In the genomic region with DNA sequence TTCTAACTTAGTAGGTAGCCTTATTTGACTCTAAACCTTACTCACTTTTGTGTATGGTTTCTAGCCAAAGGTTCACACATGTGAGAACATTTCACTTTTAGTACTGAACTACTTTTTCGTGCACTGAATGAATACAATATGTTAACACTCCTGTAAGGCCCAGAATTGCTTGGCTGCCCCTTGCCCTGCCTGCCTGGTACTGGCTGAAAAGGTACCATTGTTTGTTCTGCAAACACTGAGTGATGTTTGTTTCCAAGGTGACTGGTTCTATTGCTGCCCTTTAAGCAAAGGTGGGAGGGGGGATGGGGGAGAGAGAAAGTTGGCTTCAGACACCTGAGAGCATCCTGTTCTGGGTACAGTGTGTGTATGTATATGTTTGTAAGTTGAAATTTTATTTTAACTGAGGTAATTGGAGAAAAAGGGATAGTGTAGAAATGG, we compare ENCODE assay signal across 8 cellular contexts. TPM values are rescaled to one million over a fixed set of nuclear protein-coding genes. Genes with fewer than 3 reads are reported as not detected.
DNase-seq lines count a peak whose midpoint lies in the region; ATAC-seq and TF ChIP-seq lines count a peak whose summit lies in the region.

No MANE protein-coding gene starts in this region.

- TF ChIP-seq CTCF in right lobe of liver (IDR thresholded peaks at IDR 0.05): no peak

- H3K9me3 Mint-ChIP-seq in activated naive CD4-positive, alpha-beta T cell treated with anti-CD3 and anti-CD28 coated beads for 36 hours: no peaks in the 10 kb centered on the region

- H3K27ac Mint-ChIP-seq in activated naive CD4-positive, alpha-beta T cell treated with anti-CD3 and anti-CD28 coated beads for 36 hours: peak overlapping the region; percentile 64

- intact Hi-C loops in activated naive CD4-positive, alpha-beta T cell treated with anti-CD3 and anti-CD28 coated beads for 36 hours (cut with micrococcal nuclease): loop anchor here (1.0 to 10.0 kb wide), 6 partner anchors 7 to 554 kb away; partner anchors contain the start of genes LY86 and SSR1
- intact Hi-C loops in right lobe of liver (cut with DNase I): no loop called here

- H3K4me3 Mint-ChIP-seq in activated naive CD4-positive, alpha-beta T cell treated with anti-CD3 and anti-CD28 coated beads for 36 hours: peak overlapping the region; percentile 4

- 31% methylated on average over 1 of the region's 1 CpG for WGBS in right lobe of liver (ENCODE audit: insufficient coverage, low coverage, low lambda C conversion rate, missing lambda C conversion rate)

- no peaks in the 10 kb centered on the region for H3K36me3 ChIP-seq in right lobe of liver

- H3K27me3 Mint-ChIP-seq in activated naive CD4-positive, alpha-beta T cell treated with anti-CD3 and anti-CD28 coated beads for 36 hours (ENCODE audit: low read depth): no peaks in the 10 kb centered on the region

- H3K27ac ChIP-seq in right lobe of liver: peak overlapping the region; percentile 55 to 97 (median 95)

- H3K4me3 ChIP-seq in right lobe of liver: no peak overlapping the region

- no peaks in the 10 kb centered on the region for H3K36me3 Mint-ChIP-seq in activated naive CD4-positive, alpha-beta T cell treated with anti-CD3 and anti-CD28 coated beads for 36 hours (ENCODE audit: low read depth)

- CTCF ChIA-PET in activated naive CD4-positive, alpha-beta T cell treated with anti-CD3 and anti-CD28 coated beads for 36 hours (lab: Charles Lee): interaction anchor here (0.7 to 2.4 kb wide), 4 partner anchors 7 to 100 kb away, joined by 3 to 9 read pairs (median 4); no protein-coding TSS in a partner anchor

- no peaks in the 10 kb centered on the region for H3K9me3 ChIP-seq in right lobe of liver

- H3K4me1 ChIP-seq in right lobe of liver: peaks cover 0 to 82% (median 19%) of the 10 kb centered on the region in 4 donors

- peaks cover 81% of the 10 kb centered on the region for H3K4me1 Mint-ChIP-seq in activated naive CD4-positive, alpha-beta T cell treated with anti-CD3 and anti-CD28 coated beads for 36 hours (ENCODE audit: low read depth)

- TF ChIP-seq POLR2A in right lobe of liver (IDR thresholded peaks at IDR 0.05): peak; percentile 55

- H3K27me3 ChIP-seq in right lobe of liver: no peaks in the 10 kb centered on the region

- ATAC-seq in right lobe of liver: peak; percentile 47 to 67 (median 61)
- ATAC-seq in HG03469 (IDR thresholded peaks at IDR 0.05; ENCODE audit: unreplicated experiment): no peak
- no peak for ATAC-seq in HG03280 (IDR thresholded peaks at IDR 0.05; ENCODE audit: unreplicated experiment)

- peak; percentile 90 for DNase-seq in COR-L47 (lab: John Stamatoyannopoulos, UW)
- peak; percentile 91 for DNase-seq in NCI-H146 treated with DMSO at 0.1 percent for 48 hours (lab: John Stamatoyannopoulos, UW; ENCODE audit: unreplicated experiment)
- peak; percentile 72 for DNase-seq in activated naive CD4-positive, alpha-beta T cell treated with anti-CD3 and anti-CD28 coated beads for 36 hours
- DNase-seq in right lobe of liver: peak; percentile 74 to 93 (median 89)
- DNase-seq in activated effector memory CD4-positive, alpha-beta T cell treated with anti-CD3 and anti-CD28 coated beads, Interleukin-2, amount 50 U/mL, for 16 hours: no peak
- DNase-seq in AG20443 (ENCODE audit: low spot score): no peak

RNA-seq across cellular contexts. Expression of gene RREB1, which starts 31.2 kb away (rescaled TPM):
- 10 to 100 TPM; 10.8 to 12.2 TPM for total RNA-seq in activated naive CD4-positive, alpha-beta T cell treated with anti-CD3 and anti-CD28 coated beads for 36 hours
- 10 to 100 TPM; 28.7 to 46.3 (median 39.6) TPM for total RNA-seq in right lobe of liver

Comparison
In these comparisons a context has a peak if more than half of its experiments do, and no peak if none do; other contexts are left out.
1. DNase-seq: peak in COR-L47 (single experiment), NCI-H146 treated with DMSO at 0.1 percent for 48 hours (single experiment), activated naive CD4-positive, alpha-beta T cell treated with anti-CD3 and anti-CD28 coated beads for 36 hours (single experiment) and right lobe of liver (3 of 3); none in activated effector memory CD4-positive, alpha-beta T cell treated with anti-CD3 and anti-CD28 coated beads, Interleukin-2, amount 50 U/mL, for 16 hours (single experiment) and AG20443 (single experiment).
2. ATAC-seq: peak in right lobe of liver (4 of 4); none in HG03469 (single experiment) and HG03280 (single experiment).